1 cellular context compared by ENCODE assay signal in the genomic region with DNA sequence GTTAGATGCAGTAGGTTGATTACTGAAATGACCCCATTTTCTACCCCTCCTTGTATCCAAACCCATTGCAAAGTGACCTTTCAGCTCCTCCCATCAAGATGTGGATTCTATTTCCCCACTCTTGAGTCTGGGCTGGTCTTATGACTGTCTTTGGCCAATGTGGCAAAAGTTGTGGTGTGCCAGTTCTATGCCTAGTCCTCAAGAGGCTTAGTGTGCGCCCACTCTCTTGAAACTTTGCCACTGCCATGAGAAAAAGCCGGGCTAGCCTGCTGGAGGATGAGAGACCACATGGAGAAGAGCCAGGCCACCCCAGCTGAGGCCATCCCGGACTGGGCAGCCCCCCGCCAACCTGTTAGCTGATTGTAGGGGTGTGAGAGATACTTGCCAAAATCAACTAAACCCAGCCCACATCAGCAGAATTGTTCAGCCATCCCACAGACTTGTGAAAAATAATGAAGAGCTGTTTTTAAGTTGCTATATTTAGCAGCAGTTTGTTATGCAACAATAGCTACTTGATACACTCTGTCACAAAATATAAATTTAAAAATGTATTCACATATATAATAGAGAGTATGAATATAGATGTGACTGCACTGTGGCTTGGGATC.
TF ChIP-seq lines count a peak whose summit lies in the region.

No MANE protein-coding gene starts in this region.

TF ChIP-seq in SK-N-SH treated with all-trans-retinoic acid at 6 μM for 48 hours, 23 proteins besides CTCF, POLR2A, EP300 and RAD21 (continued from another document):
- TF ChIP-seq RARB (CRISPR knock-in tag; IDR thresholded peaks at IDR 0.05) = no peak
- no peak for TF ChIP-seq ESRRG (CRISPR knock-in tag; IDR thresholded peaks at IDR 0.05)
- TF ChIP-seq PPARA (CRISPR knock-in tag; IDR thresholded peaks at IDR 0.05; ENCODE audit: borderline replicate concordance) = no peak
- TF ChIP-seq ZFP3 (CRISPR knock-in tag; IDR thresholded peaks at IDR 0.05) = no peak
- TF ChIP-seq ZNF70 (CRISPR knock-in tag; IDR thresholded peaks at IDR 0.05) = no peak
